Comparison of ENCODE assay signal across 8 cellular contexts in the genomic region with DNA sequence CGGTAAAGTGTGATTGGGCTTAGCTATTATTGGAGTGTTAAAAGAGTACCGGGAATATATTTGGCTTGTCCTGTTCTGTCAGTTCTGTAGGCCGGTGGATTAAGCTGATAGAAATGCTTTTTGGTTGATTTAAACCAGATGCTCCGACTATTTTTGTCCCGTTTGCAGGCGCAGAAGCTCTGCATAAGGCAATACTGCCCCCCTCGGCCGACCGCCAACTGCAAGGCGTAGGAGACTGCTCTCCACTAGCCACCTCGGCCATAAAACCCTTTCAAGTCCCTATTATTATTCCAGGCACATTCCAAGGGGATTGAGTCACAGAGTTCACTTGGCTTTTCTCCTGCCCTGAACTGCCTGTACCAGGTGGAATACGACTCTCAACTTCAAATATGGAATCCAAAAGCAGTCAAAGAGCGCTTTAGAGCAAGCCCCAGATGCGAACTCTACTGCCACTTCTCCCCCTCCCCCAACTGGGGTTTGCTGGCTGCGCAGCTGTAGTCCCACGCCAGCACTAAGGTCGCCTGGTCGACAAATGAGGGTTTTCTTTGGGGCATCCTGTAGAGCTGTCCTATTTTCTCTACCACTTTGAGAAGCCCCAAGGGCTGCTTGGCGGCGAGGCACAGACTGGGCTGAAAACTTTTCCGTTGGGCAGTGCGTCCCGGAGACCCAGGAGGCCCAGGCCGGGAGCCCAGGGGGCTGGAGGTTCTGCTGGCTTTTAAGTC.
DNase-seq lines count a peak whose midpoint lies in the region; ATAC-seq and TF ChIP-seq lines count a peak whose summit lies in the region.

No MANE protein-coding gene starts in this region.

- TF ChIP-seq CTCF in LNCAP (IDR thresholded peaks at IDR 0.05) (peak; percentile 61), RWPE2 (IDR thresholded peaks at IDR 0.05; ENCODE audit: poor library complexity, severe bottlenecking) (peak; percentile 96)

- peak; percentile 71 for ATAC-seq in RWPE2 (ENCODE audit: low read depth)

- DNase-seq in ELF-1 (ENCODE audit: low read depth, low spot score) = peak; percentile 98
- DNase-seq in H4 (ENCODE audit: low spot score) = peak; percentile 98
- peak; percentile 97 for DNase-seq in RWPE2 (ENCODE audit: low spot score)
- peak; percentile 24 to 72 (median 51) for DNase-seq in activated naive CD4-positive, alpha-beta T cell (lab: John Stamatoyannopoulos, UW)
- DNase-seq in foreskin melanocyte = peak; percentile 93
- DNase-seq in stromal cell of bone marrow (ENCODE audit: low read depth) = peak; percentile 98

- no peaks in the 10 kb centered on the region for H3K27me3 ChIP-seq in RWPE2 (ENCODE audit: insufficient read depth, poor library complexity, severe bottlenecking)
- H3K27me3 ChIP-seq in neuron (ENCODE audit: insufficient read depth, low read length) = no peaks in the 10 kb centered on the region

- H3K9me3 ChIP-seq in RWPE2 (ENCODE audit: severe bottlenecking) (no peaks in the 10 kb centered on the region), neuron (ENCODE audit: low read length) (no peaks in the 10 kb centered on the region)

- H3K4me1 ChIP-seq in RWPE2 (ENCODE audit: insufficient read depth, poor library complexity, severe bottlenecking) = peaks cover 25% of the 10 kb centered on the region
- H3K4me1 ChIP-seq in neuron (ENCODE audit: insufficient read depth, low read length) = peaks cover 26% of the 10 kb centered on the region

- H3K36me3 ChIP-seq in RWPE2 (ENCODE audit: low read depth) (no peaks in the 10 kb centered on the region), neuron (ENCODE audit: insufficient read depth, low read length) (no peaks in the 10 kb centered on the region)

- H3K4me3 ChIP-seq in RWPE2 (ENCODE audit: severe bottlenecking) = peak overlapping the region; percentile 42
- peak overlapping the region; percentile 60 for H3K4me3 ChIP-seq in neuron (ENCODE audit: low read length)

- peak overlapping the region; percentile 90 for H2AFZ ChIP-seq in neuron (ENCODE audit: low read depth, low read length)

- peak overlapping the region; percentile 99 for H3K27ac ChIP-seq in RWPE2 (ENCODE audit: poor library complexity, severe bottlenecking)

Comparison
In these comparisons a context has a peak if more than half of its experiments do, and no peak if none do; other contexts are left out.
1. Peak in every context shown above with its lines: DNase-seq, ATAC-seq, H3K4me3 ChIP-seq and H3K27ac ChIP-seq.